12 cellular contexts compared by ENCODE assay signal in genomic region chr2:238159676-238160205, GRCh38. TPM values are rescaled to one million over a fixed set of nuclear protein-coding genes. Genes with fewer than 3 reads are reported as not detected.
DNase-seq lines count a peak whose midpoint lies in the region; ATAC-seq and TF ChIP-seq lines count a peak whose summit lies in the region.
"Had no signal": no experiment of that assay in that cellular context is flagged by ENCODE, and none has a peak within 500 bp of the region (broad histone marks: within the 10 kb centered on the region; RNA-seq: fewer than 3 reads in every experiment).

No MANE protein-coding gene starts in this region.

- TF ChIP-seq CTCF in fibroblast of lung (conservative IDR thresholded peaks at IDR 0.05 in 1 of 2, IDR thresholded peaks at IDR 0.05 in 1 of 2; ENCODE audit: low read depth in 1 of 2, low read length in 2 of 2), result no peak
- no peak for TF ChIP-seq CTCF in smooth muscle cell (IDR thresholded peaks at IDR 0.05; ENCODE audit: borderline replicate concordance, insufficient read depth, poor library complexity, severe bottlenecking)

- H3K4me3 ChIP-seq in SJCRH30 (peak overlapping the region; percentile 59), fibroblast of lung (replicated peaks in 1 of 4; ENCODE audit: control extremely low read depth in 1 of 4, insufficient read depth in 1 of 4, low read depth in 3 of 4, low read length in 4 of 4) (peak overlapping the region in 3 of 4 experiments; percentile 22 to 25 (median 24)), smooth muscle cell (peak overlapping the region; percentile 34)

- H3K27ac Mint-ChIP-seq in activated T-cell treated with anti-CD3 and anti-CD28 coated beads, Interleukin-2, amount 50 U/mL, for 72 hours, result no peak overlapping the region

- H3K9ac ChIP-seq in fibroblast of lung (ENCODE audit: insufficient read depth, low read length) (peak overlapping the region; percentile 59), smooth muscle cell (ENCODE audit: low read depth) (no peak overlapping the region)

- H3K9me3 ChIP-seq in SJCRH30 (replicated peaks), result no peaks in the 10 kb centered on the region
- no peaks in the 10 kb centered on the region for H3K9me3 ChIP-seq in fibroblast of lung (ENCODE audit: control insufficient read depth, insufficient read depth, low read depth, low read length)
- no peaks in the 10 kb centered on the region for H3K9me3 ChIP-seq in smooth muscle cell (replicated peaks; ENCODE audit: low read depth)
- H3K9me3 ChIP-seq: stomach had no signal

- ATAC-seq in activated T-cell treated with anti-CD3 and anti-CD28 coated beads, Interleukin-2, amount 50 U/mL, for 72 hours (replicated peaks in 1 of 2), result no peak
- no peak for ATAC-seq in HG03354 (IDR thresholded peaks at IDR 0.05; ENCODE audit: poor library complexity, severe bottlenecking, unreplicated experiment)

- H3K4me2 ChIP-seq in fibroblast of lung (ENCODE audit: extremely low read depth, insufficient read depth, low read length) (peak overlapping the region; percentile 70), smooth muscle cell (peak overlapping the region; percentile 86)

- H3K4me3 Mint-ChIP-seq in activated T-cell treated with anti-CD3 and anti-CD28 coated beads, Interleukin-2, amount 50 U/mL, for 72 hours, result peak overlapping the region; percentile 75 to 85

- H3K36me3 ChIP-seq in SJCRH30, result no peaks in the 10 kb centered on the region
- no peaks in the 10 kb centered on the region for H3K36me3 ChIP-seq in fibroblast of lung (ENCODE audit: control insufficient read depth, insufficient read depth, low read length)
- no peaks in the 10 kb centered on the region for H3K36me3 ChIP-seq in smooth muscle cell (ENCODE audit: low read depth)
- H3K36me3 ChIP-seq: stomach had no signal

- WGBS in smooth muscle cell (ENCODE audit: low lambda C conversion rate), result 68% methylated on average over 10 of the region's 10 CpGs

- H3K79me2 ChIP-seq in fibroblast of lung (ENCODE audit: control insufficient read depth, insufficient read depth, low read length), result no peaks in the 10 kb centered on the region
- no peaks in the 10 kb centered on the region for H3K79me2 ChIP-seq in smooth muscle cell (ENCODE audit: low read depth)

- H4K20me1 ChIP-seq in fibroblast of lung (ENCODE audit: control insufficient read depth, extremely low read depth, insufficient read depth, low read length) (no peaks in the 10 kb centered on the region), smooth muscle cell (ENCODE audit: low read depth) (no peaks in the 10 kb centered on the region)

- H3K36me3 Mint-ChIP-seq in activated T-cell treated with anti-CD3 and anti-CD28 coated beads, Interleukin-2, amount 50 U/mL, for 72 hours (ENCODE audit: insufficient read depth in 2 of 2), result no peaks in the 10 kb centered on the region

- peaks cover 17% of the 10 kb centered on the region for H3K27me3 Mint-ChIP-seq in activated T-cell treated with anti-CD3 and anti-CD28 coated beads, Interleukin-2, amount 50 U/mL, for 72 hours (ENCODE audit: low read depth)

- H3K27ac ChIP-seq in SJCRH30 (no peak overlapping the region), fibroblast of lung (ENCODE audit: insufficient read depth, low read length) (peak overlapping the region; percentile 19), smooth muscle cell (ENCODE audit: low read depth) (no peak overlapping the region)
- H3K27ac ChIP-seq: stomach had no signal

- H3K4me1 ChIP-seq in SJCRH30 (peaks cover 24% of the 10 kb centered on the region), fibroblast of lung (ENCODE audit: control insufficient read depth, extremely low read depth, insufficient read depth, low read length) (peaks cover 20% of the 10 kb centered on the region), smooth muscle cell (ENCODE audit: low read depth) (peaks cover 5% of the 10 kb centered on the region)

- H3K9me3 Mint-ChIP-seq in activated T-cell treated with anti-CD3 and anti-CD28 coated beads, Interleukin-2, amount 50 U/mL, for 72 hours, result no peaks in the 10 kb centered on the region

- no peaks in the 10 kb centered on the region for H3F3A ChIP-seq in smooth muscle cell (ENCODE audit: low read depth)

- peaks cover 15% of the 10 kb centered on the region for H3K4me1 Mint-ChIP-seq in activated T-cell treated with anti-CD3 and anti-CD28 coated beads, Interleukin-2, amount 50 U/mL, for 72 hours (ENCODE audit: low read depth)

- DNase-seq in activated T-cell treated with anti-CD3 and anti-CD28 coated beads, Interleukin-2, amount 50 U/mL, for 72 hours, result no peak
- no peak for DNase-seq in activated T-cell treated with anti-CD3 and anti-CD28 coated beads, Interleukin-2, amount 50 U/mL, for 48 hours
- DNase-seq in SJCRH30 (no peak), fibroblast of lung (ENCODE audit: low read depth in 2 of 2) (no peak), smooth muscle cell (lab: John Stamatoyannopoulos, UW; ENCODE audit: unreplicated experiment) (no peak), T-helper 9 cell (no peak), D341Med (ENCODE audit: low spot score) (no peak)
- DNase-seq: cortex of kidney, GOT3, stomach had no signal

- H3K27me3 ChIP-seq in SJCRH30, result no peaks in the 10 kb centered on the region
- no peaks in the 10 kb centered on the region for H3K27me3 ChIP-seq in fibroblast of lung (ENCODE audit: control insufficient read depth, insufficient read depth, low read length)
- peaks cover 57% of the 10 kb centered on the region for H3K27me3 ChIP-seq in smooth muscle cell (ENCODE audit: low read depth)

- H2AFZ ChIP-seq in fibroblast of lung (ENCODE audit: low read length) (no peak overlapping the region), smooth muscle cell (ENCODE audit: low read depth) (no peak overlapping the region)

RNA-seq across cellular contexts. Expression of gene ERFE, which starts 1.0 kb away (rescaled TPM):
- under 1 TPM; 0.60 to 0.88 TPM for total RNA-seq in activated T-cell treated with anti-CD3 and anti-CD28 coated beads, Interleukin-2, amount 50 U/mL, for 72 hours
- total RNA-seq in SJCRH30 (2014; rRNA removed; shearing (Covaris generic)), result 10.4 and 10.5 TPM in 2 replicates
- 1.3 and 1.5 TPM in 2 replicates for total RNA-seq in fibroblast of lung
- polyA plus RNA-seq in fibroblast of lung, result 1.1 and 8.3 TPM in 2 replicates
- polyA plus RNA-seq in fibroblast of lung (2012), result 2.0 and 12.6 TPM in 2 replicates
- 7.5 TPM in 1 of 2 replicates, not detected in the other for polyA minus RNA-seq in fibroblast of lung (ENCODE audit: low replicate concordance)
- total RNA-seq in smooth muscle cell, result 0.13 TPM in 1 of 2 replicates, not detected in the other
- polyA plus RNA-seq in smooth muscle cell, result 0.86 and 2.4 TPM in 2 replicates

RNA-seq across cellular contexts. Expression of gene KLHL30, which starts 21.3 kb away (rescaled TPM):
- total RNA-seq in activated T-cell treated with anti-CD3 and anti-CD28 coated beads, Interleukin-2, amount 50 U/mL, for 72 hours, result not detected
- total RNA-seq in SJCRH30 (2014; rRNA removed; shearing (Covaris generic)), result 3.9 and 4.1 TPM in 2 replicates
- total RNA-seq in fibroblast of lung (0.26 and 1.2 TPM in 2 replicates), smooth muscle cell (0.31 and 0.36 TPM in 2 replicates)
- polyA plus RNA-seq in fibroblast of lung (0.02 and 1.6 TPM in 2 replicates), smooth muscle cell (0.17 TPM in 1 of 2 replicates, not detected in the other)
- polyA plus RNA-seq in fibroblast of lung (2012), result 0.09 and 3.8 TPM in 2 replicates
- 1.4 TPM in 1 of 2 replicates, not detected in the other for polyA minus RNA-seq in fibroblast of lung (ENCODE audit: low replicate concordance)
- total RNA-seq: HT1080 had no signal

RNA-seq across cellular contexts. Expression of gene ILKAP, which starts 43.8 kb away (rescaled TPM):
- total RNA-seq in activated T-cell treated with anti-CD3 and anti-CD28 coated beads, Interleukin-2, amount 50 U/mL, for 72 hours, result 10 to 100 TPM; 53.2 to 55.5 TPM
- total RNA-seq in SJCRH30 (2014; rRNA removed; shearing (Covaris generic)), result 59.8 and 71.1 TPM in 2 replicates
- 24.9 and 27.9 TPM in 2 replicates for total RNA-seq in fibroblast of lung
- 31.3 and 34.6 TPM in 2 replicates for polyA plus RNA-seq in fibroblast of lung
- polyA plus RNA-seq in fibroblast of lung (2012), result 22.2 and 32.0 TPM in 2 replicates
- 2.5 and 15.7 TPM in 2 replicates for polyA minus RNA-seq in fibroblast of lung (ENCODE audit: low replicate concordance)
- 11.0 and 12.0 TPM in 2 replicates for total RNA-seq in smooth muscle cell
- polyA plus RNA-seq in smooth muscle cell, result 21.9 and 23.3 TPM in 2 replicates

RNA-seq across cellular contexts. Expression of gene ESPNL, which starts 59.6 kb away (rescaled TPM):
- total RNA-seq in activated T-cell treated with anti-CD3 and anti-CD28 coated beads, Interleukin-2, amount 50 U/mL, for 72 hours, result under 1 TPM; 0.07 to 0.19 TPM
- total RNA-seq in SJCRH30 (2014; rRNA removed; shearing (Covaris generic)), result 2.6 and 3.1 TPM in 2 replicates
- total RNA-seq in fibroblast of lung (1.3 and 2.8 TPM in 2 replicates), smooth muscle cell (0.04 and 0.31 TPM in 2 replicates)
- polyA plus RNA-seq in fibroblast of lung (0.36 and 0.79 TPM in 2 replicates), smooth muscle cell (0.71 TPM in 1 of 2 replicates, not detected in the other)
- polyA plus RNA-seq in fibroblast of lung (2012), result 0.78 and 1.7 TPM in 2 replicates
- 0.59 and 2.7 TPM in 2 replicates for polyA minus RNA-seq in fibroblast of lung (ENCODE audit: low replicate concordance)
